ENCODE assay signal across 8 cellular contexts in genomic region chr7:100889761-100890639, GRCh38. TPM values are rescaled to one million over a fixed set of nuclear protein-coding genes. Genes with fewer than 3 reads are reported as not detected.
DNase-seq lines count a peak whose midpoint lies in the region; ATAC-seq and TF ChIP-seq lines count a peak whose summit lies in the region.

No MANE protein-coding gene starts in this region.

- no peaks in the 10 kb centered on the region for H3K9me3 Mint-ChIP-seq in CD8-positive, alpha-beta T cell
- H3K9me3 Mint-ChIP-seq in activated CD8-positive, alpha-beta memory T cell treated with anti-CD3 and anti-CD28 coated beads, Interleukin-2, amount 10 ng/mL, durations not matched to agents 7 days and 5 days (ENCODE audit: low read depth): no peaks in the 10 kb centered on the region

- peaks cover 36% of the 10 kb centered on the region for H3K36me3 Mint-ChIP-seq in CD8-positive, alpha-beta T cell
- peaks cover 34% of the 10 kb centered on the region for H3K36me3 Mint-ChIP-seq in activated CD8-positive, alpha-beta memory T cell treated with anti-CD3 and anti-CD28 coated beads, Interleukin-2, amount 10 ng/mL, durations not matched to agents 7 days and 5 days

- WGBS in mesodermal cell (ENCODE audit: insufficient coverage in 2 of 2), 2 experiments: 0 to 1% methylated on average over 43 to 59 of the region's 62 CpGs

- H3K27ac Mint-ChIP-seq in CD8-positive, alpha-beta T cell: peak overlapping the region; percentile 72
- H3K27ac Mint-ChIP-seq in activated CD8-positive, alpha-beta memory T cell treated with anti-CD3 and anti-CD28 coated beads, Interleukin-2, amount 10 ng/mL, durations not matched to agents 7 days and 5 days: peak overlapping the region; percentile 77

- peaks cover 13% of the 10 kb centered on the region for H3K27me3 Mint-ChIP-seq in CD8-positive, alpha-beta T cell (ENCODE audit: low read depth)
- H3K27me3 Mint-ChIP-seq in activated CD8-positive, alpha-beta memory T cell treated with anti-CD3 and anti-CD28 coated beads, Interleukin-2, amount 10 ng/mL, durations not matched to agents 7 days and 5 days: peaks cover 27% of the 10 kb centered on the region

- H3K4me1 ChIP-seq in CD8-positive, alpha-beta T cell (ENCODE audit: insufficient read depth, low read length): peaks cover 40% of the 10 kb centered on the region
- H3K4me1 ChIP-seq in endocrine pancreas (ENCODE audit: control insufficient read depth, insufficient read depth, low read length) (no peaks in the 10 kb centered on the region), mesodermal cell (ENCODE audit: control insufficient read depth, insufficient read depth, low read length, poor library complexity, severe bottlenecking) (peaks cover 15% of the 10 kb centered on the region)

- peak overlapping the region; percentile 15 for H3K9ac ChIP-seq in endocrine pancreas (ENCODE audit: control insufficient read depth, insufficient read depth, low read length)

- H3K27ac ChIP-seq in CD8-positive, alpha-beta T cell (ENCODE audit: low read depth, low read length): peak overlapping the region; percentile 22
- H3K27ac ChIP-seq in mesodermal cell (ENCODE audit: low read depth, low read length, severe bottlenecking): peak overlapping the region; percentile 86

- intact Hi-C loops in CD8-positive, alpha-beta T cell (cut with DNase I, micrococcal nuclease): loop anchor here (1.0 to 10.0 kb wide), 6 partner anchors 15 to 363 kb away; partner anchors contain the start of genes SRRT (in 2 of the 2), AGFG2 (in 1 of the 2), FIS1 (in 1 of the 2) and SLC12A9 (in 1 of the 2)

- H3K4me1 Mint-ChIP-seq in CD8-positive, alpha-beta T cell (ENCODE audit: low read depth): peaks cover 42% of the 10 kb centered on the region
- peaks cover 46% of the 10 kb centered on the region for H3K4me1 Mint-ChIP-seq in activated CD8-positive, alpha-beta memory T cell treated with anti-CD3 and anti-CD28 coated beads, Interleukin-2, amount 10 ng/mL, durations not matched to agents 7 days and 5 days

- peak overlapping the region; percentile 90 for H3K4me3 ChIP-seq in CD8-positive, alpha-beta T cell (ENCODE audit: low read depth, low read length)
- H3K4me3 ChIP-seq in endocrine pancreas (ENCODE audit: control insufficient read depth, insufficient read depth, low read length) (no peak overlapping the region), mesodermal cell (ENCODE audit: extremely low read depth, insufficient read depth, low read length, poor library complexity, severe bottlenecking) (peak overlapping the region; percentile 52)

- H3K36me3 ChIP-seq in CD8-positive, alpha-beta T cell (ENCODE audit: insufficient read depth, low read length): peaks cover 23% of the 10 kb centered on the region
- H3K36me3 ChIP-seq in endocrine pancreas (ENCODE audit: control insufficient read depth, insufficient read depth, low read length) (peaks cover 10% of the 10 kb centered on the region), mesodermal cell (ENCODE audit: control insufficient read depth, insufficient read depth, low read length) (peaks cover 42% of the 10 kb centered on the region)

- POLR2A ChIA-PET in CD8-positive, alpha-beta T cell (lab: Charles Lee): interaction anchor here (0.7 to 7.8 kb wide), 7 partner anchors 12 to 362 kb away, joined by 3 to 106 read pairs (median 4); partner anchors contain the start of genes SLC12A9 and SRRT

- peak; percentile 79 to 94 (median 89) for DNase-seq in CD8-positive, alpha-beta T cell
- DNase-seq in HUDEP-2 (lab: John Stamatoyannopoulos, UW; ENCODE audit: unreplicated experiment in 76 of 76): peak in 75 of 76 experiments; percentile 53 to 93 (median 86)
- peak; percentile 97 for DNase-seq in NOMO-1 treated with dmso at 0.1 percent for 144 hours (lab: John Stamatoyannopoulos, UW; ENCODE audit: unreplicated experiment)
- DNase-seq in activated CD8-positive, alpha-beta memory T cell treated with anti-CD3 and anti-CD28 coated beads, Interleukin-2, amount 10 ng/mL, durations not matched to agents 7 days and 5 days: peak; percentile 94
- peak; percentile 75 for DNase-seq in stimulated activated CD8-positive, alpha-beta memory T cell treated with anti-CD3 and anti-CD28 coated beads, Interleukin-15, amount 100 ng/mL, for 1 hour (ENCODE audit: low read depth)

- H3K27me3 ChIP-seq in CD8-positive, alpha-beta T cell (ENCODE audit: insufficient read depth, low read length): no peaks in the 10 kb centered on the region
- no peaks in the 10 kb centered on the region for H3K27me3 ChIP-seq in endocrine pancreas (ENCODE audit: control insufficient read depth, insufficient read depth, low read length)

- peak; percentile 82 for ATAC-seq in CD8-positive, alpha-beta T cell
- peak; percentile 53 for ATAC-seq in GM19468 (IDR thresholded peaks at IDR 0.05; ENCODE audit: extremely low read depth, unreplicated experiment)
- ATAC-seq in activated CD8-positive, alpha-beta memory T cell treated with anti-CD3 and anti-CD28 coated beads, Interleukin-2, amount 10 ng/mL, durations not matched to agents 7 days and 5 days: peak; percentile 92

- H3K4me3 Mint-ChIP-seq in CD8-positive, alpha-beta T cell: peak overlapping the region; percentile 87
- H3K4me3 Mint-ChIP-seq in activated CD8-positive, alpha-beta memory T cell treated with anti-CD3 and anti-CD28 coated beads, Interleukin-2, amount 10 ng/mL, durations not matched to agents 7 days and 5 days: peak overlapping the region; percentile 77

- TF ChIP-seq CTCF in CD8-positive, alpha-beta T cell (IDR thresholded peaks at IDR 0.05): no peak

- H3K9me3 ChIP-seq in CD8-positive, alpha-beta T cell (ENCODE audit: low read length): no peaks in the 10 kb centered on the region
- H3K9me3 ChIP-seq in endocrine pancreas (ENCODE audit: control insufficient read depth, low read length) (no peaks in the 10 kb centered on the region), mesodermal cell (ENCODE audit: control insufficient read depth, low read length) (no peaks in the 10 kb centered on the region)

- CTCF ChIA-PET in CD8-positive, alpha-beta T cell (lab: Charles Lee): interaction anchor here (0.5 to 4.1 kb wide), 6 partner anchors 14 to 188 kb away, joined by 3 to 27 read pairs (median 5); partner anchors contain the start of genes POP7, SLC12A9 and SRRT
- CTCF ChIA-PET in activated CD8-positive, alpha-beta memory T cell treated with anti-CD3 and anti-CD28 coated beads, Interleukin-2, amount 10 ng/mL, durations not matched to agents 7 days and 5 days (lab: Charles Lee): interaction anchor here (0.5 to 5.4 kb wide), 15 partner anchors 9 to 548 kb away, joined by 3 to 44 read pairs (median 4); partner anchors contain the start of genes POP7, SLC12A9, SRRT and TRIM56

RNA-seq across cellular contexts. Expression of gene UFSP1, which starts 0.5 kb away (rescaled TPM):
- 1 to 10 TPM; 2.1 TPM for total RNA-seq in CD8-positive, alpha-beta T cell
- 1 to 10 TPM; 2.3 to 2.7 TPM for total RNA-seq in activated CD8-positive, alpha-beta memory T cell treated with anti-CD3 and anti-CD28 coated beads, Interleukin-2, amount 10 ng/mL, durations not matched to agents 7 days and 5 days
- polyA plus RNA-seq in mesodermal cell (2013, experiment 1 of 2): 1.5 TPM
- 0.86 TPM for polyA plus RNA-seq in mesodermal cell (2013, experiment 2 of 2)

RNA-seq across cellular contexts. Expression of gene ACHE, which starts 5.7 kb away (rescaled TPM):
- total RNA-seq in CD8-positive, alpha-beta T cell: 1 to 10 TPM; 7.7 to 9.1 TPM
- total RNA-seq in activated CD8-positive, alpha-beta memory T cell treated with anti-CD3 and anti-CD28 coated beads, Interleukin-2, amount 10 ng/mL, durations not matched to agents 7 days and 5 days: under 1 TPM in 1 of 2 experiments, not detected in 1; 0.23 TPM
- 16.8 TPM for polyA plus RNA-seq in mesodermal cell (2013, experiment 1 of 2)
- polyA plus RNA-seq in mesodermal cell (2013, experiment 2 of 2): 12.7 TPM

RNA-seq across cellular contexts. Expression of gene SRRT, which starts 15.1 kb away (rescaled TPM):
- 100 to 1,000 TPM; 491 to 496 TPM for total RNA-seq in CD8-positive, alpha-beta T cell
- 100 to 1,000 TPM; 290 to 312 TPM for total RNA-seq in activated CD8-positive, alpha-beta memory T cell treated with anti-CD3 and anti-CD28 coated beads, Interleukin-2, amount 10 ng/mL, durations not matched to agents 7 days and 5 days
- polyA plus RNA-seq in mesodermal cell (2013, experiment 1 of 2): 89.6 TPM
- 82.7 TPM for polyA plus RNA-seq in mesodermal cell (2013, experiment 2 of 2)

RNA-seq across cellular contexts. Expression of gene TRIP6, which starts 22.8 kb away (rescaled TPM):
- total RNA-seq in CD8-positive, alpha-beta T cell: 1 to 10 TPM; 3.9 to 4.1 TPM
- total RNA-seq in activated CD8-positive, alpha-beta memory T cell treated with anti-CD3 and anti-CD28 coated beads, Interleukin-2, amount 10 ng/mL, durations not matched to agents 7 days and 5 days: 10 to 100 TPM; 38.2 to 39.3 TPM
- polyA plus RNA-seq in mesodermal cell (2013, experiment 1 of 2): 86.0 TPM
- polyA plus RNA-seq in mesodermal cell (2013, experiment 2 of 2): 68.8 TPM

RNA-seq across cellular contexts. Expression of gene SLC12A9, which starts 37.5 kb away (rescaled TPM):
- 10 to 100 TPM; 23.4 to 26.6 TPM for total RNA-seq in CD8-positive, alpha-beta T cell
- total RNA-seq in activated CD8-positive, alpha-beta memory T cell treated with anti-CD3 and anti-CD28 coated beads, Interleukin-2, amount 10 ng/mL, durations not matched to agents 7 days and 5 days: 10 to 100 TPM; 28.6 to 30.1 TPM
- 16.4 TPM for polyA plus RNA-seq in mesodermal cell (2013, experiment 1 of 2)
- 14.7 TPM for polyA plus RNA-seq in mesodermal cell (2013, experiment 2 of 2)

Comparison
In these comparisons a context has a peak if more than half of its experiments do, and no peak if none do; other contexts are left out.
1. RNA of gene ACHE, which starts 5.7 kb away (total RNA-seq): 7.7 to 9.1 TPM in CD8-positive, alpha-beta T cell; 0.23 TPM in activated CD8-positive, alpha-beta memory T cell treated with anti-CD3 and anti-CD28 coated beads, Interleukin-2, amount 10 ng/mL, durations not matched to agents 7 days and 5 days; every median in the first group is over 4 times any median in the second.
2. Peak in every context shown above with its lines, with median percentiles within 50 percentile points of each other: ATAC-seq and DNase-seq.